In genomic region chr7:139610595-139610994, GRCh38 we compare ENCODE assay signal across 20 cellular contexts.
"Had no signal": no experiment of that assay in that cellular context is flagged by ENCODE, and none has a peak within 500 bp of the region (broad histone marks: within the 10 kb centered on the region; RNA-seq: fewer than 3 reads in every experiment).

No MANE protein-coding gene starts in this region.

- H3K27ac ChIP-seq: neutrophil, pancreas, suprapubic skin, thyroid gland had no signal

- H3K27me3 ChIP-seq: neutrophil, pancreas, suprapubic skin, thyroid gland had no signal

- H3K4me1 ChIP-seq: pancreas, suprapubic skin, thyroid gland had no signal

- H3K4me2 ChIP-seq: smooth muscle cell had no signal

- DNase-seq: cortex of kidney; effector CD4-positive, alpha-beta T cell; hypothalamus; immature natural killer cell; islet precursor cell; natural killer cell; pancreas; stimulated activated CD4-positive, alpha-beta T cell treated with anti-CD3 and anti-CD28 coated beads, Interleukin-12 subunit alpha, Interleukin-12 subunit beta, amount 100 ng/mL, for 4 hours; stimulated activated CD4-positive, alpha-beta T cell treated with anti-CD3 and anti-CD28 coated beads, Interleukin-1b, Interleukin-23, amount 100 ng/mL, for 48 hours; stimulated activated CD4-positive, alpha-beta T cell treated with anti-CD3 and anti-CD28 coated beads, Interleukin-4, amount 100 ng/mL, for 1 hour; stimulated activated CD8-positive, alpha-beta memory T cell treated with anti-CD3 and anti-CD28 coated beads, Interleukin-4, amount 100 ng/mL, for 48 hours; stimulated activated naive CD4-positive, alpha-beta T cell; stimulated activated naive CD8-positive, alpha-beta T cell treated with anti-CD3 and anti-CD28 coated beads, Interleukin-15, amount 100 ng/mL, for 72 hours; thyroid gland; trophoblast cell had no signal

- H3K4me3 ChIP-seq: lung, pancreas, smooth muscle cell, suprapubic skin, thyroid gland had no signal

- ATAC-seq: natural killer cell; pancreas; sciatic nerve; stimulated activated naive CD8-positive, alpha-beta T cell treated with anti-CD3 and anti-CD28 coated beads, Interleukin-15, amount 100 ng/mL, for 72 hours had no signal

- H3K9me3 ChIP-seq: neutrophil, pancreas, suprapubic skin, thyroid gland had no signal
